Comparison of ENCODE assay signal across 29 cellular contexts in the genomic region with DNA sequence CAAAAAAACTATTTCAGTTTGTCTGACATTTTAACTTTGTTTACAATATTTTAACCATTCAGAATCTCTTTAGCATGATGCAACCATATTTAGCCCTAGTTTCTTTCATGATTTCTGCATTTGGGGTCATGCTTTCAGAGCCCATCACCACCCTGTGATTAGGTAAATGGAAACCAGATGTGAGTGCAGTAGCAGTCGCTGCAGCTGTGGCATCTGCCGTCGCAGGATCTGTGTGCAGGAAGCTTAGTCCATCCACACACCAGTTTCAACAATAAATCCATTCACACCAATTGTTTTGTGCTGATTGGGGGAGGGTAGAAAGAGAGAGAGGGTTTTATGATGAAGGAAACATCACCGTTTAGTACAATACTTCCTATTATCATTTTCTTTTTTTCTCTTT.
DNase-seq lines count a peak whose midpoint lies in the region; ATAC-seq and TF ChIP-seq lines count a peak whose summit lies in the region.
"Had no signal": no experiment of that assay in that cellular context is flagged by ENCODE, and none has a peak within 500 bp of the region (broad histone marks: within the 10 kb centered on the region; RNA-seq: fewer than 3 reads in every experiment).

No MANE protein-coding gene starts in this region.

- no peak overlapping the region for H3K4me3 ChIP-seq in foreskin fibroblast (ENCODE audit: low read depth in 1 of 2, low read length in 2 of 2)
- H3K4me3 ChIP-seq: esophagus squamous epithelium, GM23248, lung, MG63, pancreas, sigmoid colon, testis had no signal

- no peak for ATAC-seq in GM19467 (IDR thresholded peaks at IDR 0.05; ENCODE audit: unreplicated experiment)
- no peak for ATAC-seq in activated CD8-positive, alpha-beta T cell treated with anti-CD3 and anti-CD28 coated beads for 36 hours
- ATAC-seq: pancreas, T-helper 17 cell had no signal

- intact Hi-C loops in activated CD8-positive, alpha-beta T cell treated with anti-CD3 and anti-CD28 coated beads for 36 hours (cut with micrococcal nuclease) = no loop called here

- H3K36me3 Mint-ChIP-seq in activated CD8-positive, alpha-beta T cell treated with anti-CD3 and anti-CD28 coated beads for 36 hours (ENCODE audit: low read depth) = no peaks in the 10 kb centered on the region
- H3K36me3 Mint-ChIP-seq: CD14-positive monocyte had no signal

- H3K27ac Mint-ChIP-seq in activated CD8-positive, alpha-beta T cell treated with anti-CD3 and anti-CD28 coated beads for 36 hours = no peak overlapping the region
- H3K27ac Mint-ChIP-seq: CD14-positive monocyte, IgD-negative memory B cell, T-helper 17 cell had no signal

- no peaks in the 10 kb centered on the region for H3K4me1 Mint-ChIP-seq in activated CD8-positive, alpha-beta T cell treated with anti-CD3 and anti-CD28 coated beads for 36 hours (ENCODE audit: low read depth)
- H3K4me1 Mint-ChIP-seq: CD14-positive monocyte; central memory CD8-positive, alpha-beta T cell; T-helper 17 cell had no signal

- CTCF ChIA-PET in activated CD8-positive, alpha-beta T cell treated with anti-CD3 and anti-CD28 coated beads for 36 hours (lab: Charles Lee) = no interaction called here

- peaks cover 12% of the 10 kb centered on the region for H3K9me3 Mint-ChIP-seq in activated CD8-positive, alpha-beta T cell treated with anti-CD3 and anti-CD28 coated beads for 36 hours

- H3K4me3 Mint-ChIP-seq in activated CD8-positive, alpha-beta T cell treated with anti-CD3 and anti-CD28 coated beads for 36 hours = no peak overlapping the region
- H3K4me3 Mint-ChIP-seq: CD14-positive monocyte; central memory CD8-positive, alpha-beta T cell; IgD-negative memory B cell; T-helper 17 cell had no signal

- peaks cover 8% of the 10 kb centered on the region for H3K27me3 Mint-ChIP-seq in activated CD8-positive, alpha-beta T cell treated with anti-CD3 and anti-CD28 coated beads for 36 hours

- POLR2A ChIA-PET in activated CD8-positive, alpha-beta T cell treated with anti-CD3 and anti-CD28 coated beads for 36 hours (lab: Charles Lee) = no interaction called here

- TF ChIP-seq CTCF in foreskin fibroblast (IDR thresholded peaks at IDR 0.05; ENCODE audit: low read depth, low read length) = no peak
- no peak for TF ChIP-seq CTCF in activated CD8-positive, alpha-beta T cell treated with anti-CD3 and anti-CD28 coated beads for 36 hours (IDR thresholded peaks at IDR 0.05)

- DNase-seq in COLO829 (ENCODE audit: low spot score) = peak; percentile 7
- DNase-seq in foreskin fibroblast = peak; percentile 5 to 43
- DNase-seq in nucleus accumbens (lab: John Stamatoyannopoulos, UW) = peak in 42 of 56 donors; percentile 8 to 80 (median 48)
- no peak for DNase-seq in kidney tubule cell (ENCODE audit: low spot score)
- no peak for DNase-seq in stimulated activated naive CD4-positive, alpha-beta T cell (lab: John Stamatoyannopoulos, UW)
- no peak for DNase-seq in activated CD8-positive, alpha-beta T cell treated with anti-CD3 and anti-CD28 coated beads for 36 hours
- DNase-seq: activated T-cell treated with anti-CD3 and anti-CD28 coated beads for 4 hours; aorta; DMS153; effector memory CD4-positive, alpha-beta T cell; esophagus squamous epithelium; GDM1; GM23248; MG63; NCI-H146; NCI-H2171; NCI-H774; pancreas; SHP77 treated with DMSO at 0.1 percent for 48 hours; sigmoid colon; T-helper 17 cell; testis; WERI-Rb-1 had no signal

- peak overlapping the region; percentile 83 for H3K27ac ChIP-seq in angular gyrus (ENCODE audit: low read depth, low read length)
- H3K27ac ChIP-seq: esophagus squamous epithelium, GM23248, pancreas, sigmoid colon, testis, WERI-Rb-1 had no signal

Comparison
In these comparisons a context has a peak if more than half of its experiments do, and no peak if none do; other contexts are left out.
1. DNase-seq: peak in COLO829 (single experiment), foreskin fibroblast (2 of 2) and nucleus accumbens (42 of 56); none in kidney tubule cell (single experiment), stimulated activated naive CD4-positive, alpha-beta T cell (0 of 6) and activated CD8-positive, alpha-beta T cell treated with anti-CD3 and anti-CD28 coated beads for 36 hours (single experiment).